1 cellular context compared by ENCODE assay signal in genomic region chr9:111993319-111993718, GRCh38.
TF ChIP-seq lines count a peak whose summit lies in the region.

No MANE protein-coding gene starts in this region.

TF ChIP-seq in WTC11, 78 proteins besides CTCF, POLR2A, EP300 and RAD21 (continued from another document):
- TF ChIP-seq NR3C1 (CRISPR knock-in tag; conservative IDR thresholded peaks at IDR 0.05; ENCODE audit: low read depth): no peak
- no peak for TF ChIP-seq TCF7 (CRISPR knock-in tag; IDR thresholded peaks at IDR 0.05; ENCODE audit: low read depth)
- no peak for TF ChIP-seq ZNF121 (CRISPR knock-in tag; IDR thresholded peaks at IDR 0.05)
- TF ChIP-seq CREB1 (CRISPR knock-in tag; IDR thresholded peaks at IDR 0.05): no peak
- no peak for TF ChIP-seq JAZF1 (CRISPR knock-in tag; IDR thresholded peaks at IDR 0.05)
- no peak for TF ChIP-seq ZNF512 (CRISPR knock-in tag; IDR thresholded peaks at IDR 0.05; ENCODE audit: borderline replicate concordance)
